Comparison of ENCODE assay signal across 10 cellular contexts in genomic region chr6:16282370-16282769, GRCh38.
"Had no signal": no experiment of that assay in that cellular context is flagged by ENCODE, and none has a peak within 500 bp of the region (broad histone marks: within the 10 kb centered on the region; RNA-seq: fewer than 3 reads in every experiment).

No MANE protein-coding gene starts in this region.

- DNase-seq: GM23248, GOT3, H9, HCEC 1CT, HFFc6, IMR-90, KBM-7 had no signal

- H3K9ac ChIP-seq: GM23248, KMS-11 had no signal

- H2AFZ ChIP-seq: GM23248 had no signal

- H3K4me2 ChIP-seq: KMS-11 had no signal

- H3K4me3 ChIP-seq: GM23248 had no signal

- FAIRE-seq: H54, HTR-8/SVneo had no signal

- H3K27ac ChIP-seq: GM23248, KMS-11 had no signal
